Comparison of ENCODE assay signal across 8 cellular contexts in the genomic region with DNA sequence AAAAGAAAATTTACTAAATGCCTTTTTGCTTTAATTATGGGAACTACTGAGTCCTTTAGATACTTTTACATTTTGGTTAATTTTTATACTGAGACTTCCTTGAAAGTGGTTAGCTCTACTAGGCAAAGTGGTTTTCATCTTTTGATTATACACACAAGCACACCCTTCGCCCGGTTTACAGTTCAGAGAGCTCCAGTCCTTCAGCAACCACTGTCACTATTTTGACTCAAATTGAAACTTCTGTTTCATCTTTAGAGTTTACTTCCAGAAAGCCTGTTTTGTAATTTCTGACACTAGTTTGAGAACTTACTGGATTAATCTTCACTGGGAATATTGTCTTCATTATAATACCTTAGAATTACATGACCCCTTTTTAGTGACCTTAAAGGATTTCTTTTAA.
DNase-seq lines count a peak whose midpoint lies in the region; ATAC-seq and TF ChIP-seq lines count a peak whose summit lies in the region.

No MANE protein-coding gene starts in this region.

- peak overlapping the region in 1 of 12 donors; percentile 38 for H3K27ac ChIP-seq in heart left ventricle
- H3K27ac ChIP-seq in OCI-LY7 (ENCODE audit: low read depth, low read length, poor library complexity, severe bottlenecking) = no peak overlapping the region
- no peak overlapping the region for H3K27ac ChIP-seq in tibial artery

- H3K9me2 ChIP-seq in OCI-LY7 (ENCODE audit: insufficient read depth, low read length) = no peaks in the 10 kb centered on the region

- TF ChIP-seq POLR2A in heart left ventricle (IDR thresholded peaks at IDR 0.05) = no peak

- H3K36me3 ChIP-seq in heart left ventricle (no peaks in the 10 kb centered on the region), OCI-LY7 (ENCODE audit: insufficient read depth, low read length) (no peaks in the 10 kb centered on the region), tibial artery (no peaks in the 10 kb centered on the region)

- DNase-seq in memory B cell (ENCODE audit: low spot score in 2 of 2) = no peak
- DNase-seq in NCI-H446 treated with DMSO at 0.1 percent for 48 hours (lab: John Stamatoyannopoulos, UW) = no peak
- DNase-seq in heart left ventricle = no peak
- DNase-seq in OCI-LY7 (ENCODE audit: low spot score) = no peak
- DNase-seq in tibial artery = no peak

- H3K27me3 ChIP-seq in heart left ventricle (no peaks in the 10 kb centered on the region), tibial artery (no peaks in the 10 kb centered on the region)

- no peak overlapping the region for H3K4me3 ChIP-seq in heart left ventricle
- H3K4me3 ChIP-seq in OCI-LY7 (ENCODE audit: low read depth, low read length, poor library complexity, severe bottlenecking) = no peak overlapping the region
- H3K4me3 ChIP-seq in tibial artery = no peak overlapping the region

- TF ChIP-seq CTCF in heart left ventricle (IDR thresholded peaks at IDR 0.05) = no peak
- TF ChIP-seq CTCF in OCI-LY7 (conservative IDR thresholded peaks at IDR 0.05; ENCODE audit: low read length) = no peak
- no peak for TF ChIP-seq CTCF in tibial artery (IDR thresholded peaks at IDR 0.05)

- no TSS peak for BruUV-seq in OCI-LY7 (replicated peaks; lab: Mats Ljungman, UMichigan)

- H2AFZ ChIP-seq in OCI-LY7 (ENCODE audit: low read length) = no peak overlapping the region

- H3K27me3 Mint-ChIP-seq in memory B cell = no peaks in the 10 kb centered on the region

- H3K9me3 ChIP-seq in heart left ventricle (no peaks in the 10 kb centered on the region), OCI-LY7 (ENCODE audit: low read length) (no peaks in the 10 kb centered on the region), tibial artery (no peaks in the 10 kb centered on the region)

- H4K20me1 ChIP-seq in OCI-LY7 (ENCODE audit: insufficient read depth, low read length) = no peaks in the 10 kb centered on the region

- H3K4me1 Mint-ChIP-seq in memory B cell = peaks cover under 1% of the 10 kb centered on the region

- H3K9me3 Mint-ChIP-seq in memory B cell = no peaks in the 10 kb centered on the region

- no peaks in the 10 kb centered on the region for H3K79me2 ChIP-seq in OCI-LY7 (ENCODE audit: insufficient read depth, low read depth, low read length)

- ATAC-seq in GM18867 (IDR thresholded peaks at IDR 0.05; ENCODE audit: unreplicated experiment) (peak; percentile 65), GM21529 (IDR thresholded peaks at IDR 0.05; ENCODE audit: unreplicated experiment) (peak; percentile 91), HG03469 (IDR thresholded peaks at IDR 0.05; ENCODE audit: unreplicated experiment) (peak; percentile 46), memory B cell (ENCODE audit: low read depth) (no peak), heart left ventricle (no peak)

- H3K4me2 ChIP-seq in OCI-LY7 (ENCODE audit: low read length) = no peak overlapping the region

- POLR2A ChIA-PET in OCI-LY7 (lab: Charles Lee) = no interaction called here

- H3K36me3 Mint-ChIP-seq in memory B cell = peaks cover 16% of the 10 kb centered on the region

- no peak overlapping the region for H3K4me3 Mint-ChIP-seq in memory B cell

- CTCF ChIA-PET in OCI-LY7 (lab: Charles Lee; ENCODE audit: unreplicated experiment) = no interaction called here

- intact Hi-C loops in heart left ventricle (cut with DNase I) (no loop called here), OCI-LY7 (cut with micrococcal nuclease; ENCODE audit: unreplicated experiment) (no loop called here), tibial artery (cut with DNase I; ENCODE audit: low total_unique reads) (no loop called here)

- 91 to 97% (median 95%) methylated on average over 2 of the region's 2 CpGs for WGBS in heart left ventricle, 4 donors

- H3K4me1 ChIP-seq in heart left ventricle (peaks cover 0 to 8% (median 6%) of the 10 kb centered on the region in 12 donors), OCI-LY7 (ENCODE audit: insufficient read depth, low read length, poor library complexity, severe bottlenecking) (no peaks in the 10 kb centered on the region), tibial artery (peaks cover 0 to 17% (median 3%) of the 10 kb centered on the region in 4 donors)

- H3K27ac Mint-ChIP-seq in memory B cell = peak overlapping the region; percentile 20

Comparison
In these comparisons a context has a peak if more than half of its experiments do, and no peak if none do; other contexts are left out.
1. ATAC-seq: peak in GM18867 (single experiment), GM21529 (single experiment) and HG03469 (single experiment); none in memory B cell (single experiment) and heart left ventricle (0 of 4).